8 cellular contexts compared by ENCODE assay signal in genomic region chr15:98442379-98442833, GRCh38.
A peak's percentile ranks its signal among the peaks of the same experiment; 100 is the strongest.
DNase-seq lines count a peak whose midpoint lies in the region; ATAC-seq, FAIRE-seq and TF ChIP-seq lines count a peak whose summit lies in the region.

No MANE protein-coding gene starts in this region.

- H3K27ac ChIP-seq in gastroesophageal sphincter, result no peak overlapping the region

- no peak for TF ChIP-seq EP300 in gastroesophageal sphincter (IDR thresholded peaks at IDR 0.05)

- no peaks in the 10 kb centered on the region for H3K36me3 Mint-ChIP-seq in progenitor cell of endocrine pancreas (ENCODE audit: insufficient read depth)

- no peak overlapping the region for H3K9ac ChIP-seq in NT2/D1 (ENCODE audit: insufficient read length, low read depth)

- H3K27me3 Mint-ChIP-seq in progenitor cell of endocrine pancreas, result peaks cover 31% of the 10 kb centered on the region

- no peaks in the 10 kb centered on the region for H3K36me3 ChIP-seq in NT2/D1 (ENCODE audit: insufficient read depth, insufficient read length, low read length)
- H3K36me3 ChIP-seq in gastroesophageal sphincter, result no peaks in the 10 kb centered on the region

- TF ChIP-seq CTCF in D721Med (IDR thresholded peaks at IDR 0.05; ENCODE audit: insufficient read depth, missing control alignments) (peak; percentile 74), gastroesophageal sphincter (IDR thresholded peaks at IDR 0.05) (peak; percentile 60 to 80 (median 73)), progenitor cell of endocrine pancreas (IDR thresholded peaks at IDR 0.05; ENCODE audit: unreplicated experiment) (peak; percentile 96)

- 23 to 25% methylated on average over 4 of the region's 4 CpGs for WGBS in gastroesophageal sphincter (ENCODE audit: low coverage in 1 of 2), 2 donors

- H3K27ac Mint-ChIP-seq in progenitor cell of endocrine pancreas, result no peak overlapping the region

- no peaks in the 10 kb centered on the region for H3K27me3 ChIP-seq in NT2/D1 (ENCODE audit: insufficient read depth, insufficient read length)
- peaks cover 4% of the 10 kb centered on the region for H3K27me3 ChIP-seq in gastroesophageal sphincter

- H3K4me3 Mint-ChIP-seq in progenitor cell of endocrine pancreas (ENCODE audit: low read depth), result no peak overlapping the region

- no peaks in the 10 kb centered on the region for H3K4me1 Mint-ChIP-seq in progenitor cell of endocrine pancreas (ENCODE audit: low read depth)

- no peak for TF ChIP-seq POLR2A in gastroesophageal sphincter (IDR thresholded peaks at IDR 0.05)

- FAIRE-seq in D721Med (lab: Jason Lieb, UNC), result peak; percentile 21

- no peaks in the 10 kb centered on the region for H3K9me3 ChIP-seq in NT2/D1 (ENCODE audit: insufficient read depth, low read length)
- H3K9me3 ChIP-seq in gastroesophageal sphincter, result no peaks in the 10 kb centered on the region

- peaks cover 12% of the 10 kb centered on the region for H3K9me3 Mint-ChIP-seq in progenitor cell of endocrine pancreas (ENCODE audit: low read depth)

- ATAC-seq in GM19455 (IDR thresholded peaks at IDR 0.05; ENCODE audit: unreplicated experiment) (peak; percentile 66), gastroesophageal sphincter (peak; percentile 57), HG03378 (IDR thresholded peaks at IDR 0.05; ENCODE audit: unreplicated experiment) (no peak)

- DNase-seq in D721Med (ENCODE audit: insufficient read length, low spot score) (no peak), HK-2 (ENCODE audit: unreplicated experiment) (peak; percentile 46), NT2/D1 (ENCODE audit: low read depth, low spot score) (peak; percentile 66), progenitor cell of endocrine pancreas (ENCODE audit: low spot score, unreplicated experiment) (peak; percentile 59)
- peak; percentile 67 to 68 for DNase-seq in activated T-cell treated with anti-CD3 and anti-CD28 coated beads, Interleukin-2, amount 50 U/mL, for 48 hours

- H3K4me1 ChIP-seq in NT2/D1 (ENCODE audit: insufficient read depth, insufficient read length) (no peaks in the 10 kb centered on the region), gastroesophageal sphincter (peaks cover 0 to 8% (median 0%) of the 10 kb centered on the region in 3 donors)

- H3K4me3 ChIP-seq in NT2/D1 (ENCODE audit: insufficient read length, low read depth) (no peak overlapping the region), gastroesophageal sphincter (no peak overlapping the region)
